Comparison of ENCODE assay signal across 8 cellular contexts in the genomic region with DNA sequence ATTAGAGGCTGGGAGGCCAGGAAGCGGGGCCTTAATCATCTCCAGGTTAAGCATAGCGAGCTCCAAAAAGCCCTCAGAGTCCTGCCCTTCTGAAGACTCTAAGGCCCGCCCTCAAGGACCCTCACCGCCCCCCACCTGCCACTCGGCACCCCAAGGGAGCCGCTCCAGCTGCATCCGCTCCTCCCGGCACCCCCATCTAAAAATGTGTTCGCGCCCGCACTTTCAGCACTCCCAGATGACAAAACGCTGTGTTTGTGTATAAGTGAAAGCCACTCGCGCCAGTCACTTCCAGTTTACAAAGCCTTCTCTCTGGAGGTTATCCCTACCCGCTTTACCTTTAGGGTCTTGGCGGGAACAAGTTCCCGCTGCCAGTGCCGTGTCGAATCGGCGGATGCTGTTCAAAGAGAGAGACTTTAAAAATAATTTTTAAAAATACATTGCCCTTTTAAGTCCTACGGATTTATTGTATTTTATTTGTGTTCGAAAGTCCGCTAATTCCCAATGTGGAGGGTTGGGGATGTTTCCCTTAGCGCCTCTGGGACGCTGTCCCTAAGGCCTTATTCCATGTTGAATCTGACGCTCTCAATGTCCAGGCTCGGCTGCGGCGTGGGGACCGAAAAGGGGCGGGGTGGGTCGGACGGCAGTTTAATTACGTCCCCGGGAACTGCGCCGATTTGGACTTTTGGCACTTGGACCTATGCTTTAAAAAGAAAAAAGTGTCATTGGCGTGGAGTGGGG.
DNase-seq lines count a peak whose midpoint lies in the region; ATAC-seq and TF ChIP-seq lines count a peak whose summit lies in the region.

A gene (minus strand): TSS at position 64 of the 738 bp plus-strand sequence. CDS start 900 bp downstream, outside the sequence.
A gene with protein sequence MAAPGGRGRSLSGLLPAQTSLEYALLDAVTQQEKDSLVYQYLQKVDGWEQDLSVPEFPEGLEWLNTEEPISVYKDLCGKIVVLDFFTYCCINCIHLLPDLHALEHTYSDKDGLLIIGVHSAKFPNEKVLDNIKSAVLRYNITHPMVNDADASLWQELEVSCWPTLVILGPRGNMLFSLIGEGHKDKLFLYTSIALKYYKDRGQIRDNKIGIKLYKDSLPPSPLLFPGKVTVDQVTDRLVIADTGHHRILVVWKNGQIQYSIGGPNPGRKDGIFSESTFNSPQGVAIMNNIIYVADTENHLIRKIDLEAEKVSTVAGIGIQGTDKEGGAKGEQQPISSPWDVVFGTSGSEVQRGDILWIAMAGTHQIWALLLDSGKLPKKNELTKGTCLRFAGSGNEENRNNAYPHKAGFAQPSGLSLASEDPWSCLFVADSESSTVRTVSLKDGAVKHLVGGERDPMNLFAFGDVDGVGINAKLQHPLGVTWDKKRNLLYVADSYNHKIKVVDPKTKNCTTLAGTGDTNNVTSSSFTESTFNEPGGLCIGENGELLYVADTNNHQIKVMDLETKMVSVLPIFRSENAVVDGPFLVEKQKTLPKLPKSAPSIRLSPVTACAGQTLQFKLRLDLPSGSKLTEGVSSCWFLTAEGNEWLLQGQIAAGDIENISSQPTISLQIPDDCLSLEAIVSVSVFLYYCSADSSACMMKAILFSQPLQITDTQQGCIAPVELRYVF (plus strand): TSS at position 643 of the 738 bp plus-strand sequence. CDS start 212 bp downstream, outside the sequence.

- DNase-seq in GM12864 (ENCODE audit: low read depth) (peak; percentile 65), NCI-H146 treated with DMSO at 0.1 percent for 48 hours (lab: John Stamatoyannopoulos, UW; ENCODE audit: unreplicated experiment) (peak; percentile 76), T1000 (lab: John Stamatoyannopoulos, UW) (peak; percentile 68), astrocyte of the hippocampus (ENCODE audit: low read depth, low spot score) (peak; percentile 89), hippocampal formation (lab: John Stamatoyannopoulos, UW) (peak; percentile 74 to 81), retinal pigment epithelial cell (ENCODE audit: low read depth) (peak; percentile 33)

- H3K4me3 ChIP-seq in GM12864 (ENCODE audit: low read depth, low read length), result peak within 1 kb of the TSS; percentile 100
- H3K4me3 ChIP-seq in retinal pigment epithelial cell (ENCODE audit: low read length), result peak within 1 kb of the TSS; percentile 87

- TF ChIP-seq CTCF in GM12864 (IDR thresholded peaks at IDR 0.05; ENCODE audit: low read depth, low read length, missing control alignments) (no peak), retinal pigment epithelial cell (conservative IDR thresholded peaks at IDR 0.05; ENCODE audit: low read depth, low read length) (no peak)

- ATAC-seq in HG02798 (IDR thresholded peaks at IDR 0.05; ENCODE audit: poor library complexity, unreplicated experiment), result peak; percentile 58
- ATAC-seq in GM18861 (IDR thresholded peaks at IDR 0.05; ENCODE audit: unreplicated experiment), result no peak

Comparison
In these comparisons a context has a peak if more than half of its experiments do, and no peak if none do; other contexts are left out.
1. DNase-seq: peak in every context shown above with its lines; median percentile 89 in astrocyte of the hippocampus; 78 in hippocampal formation; 76 in NCI-H146 treated with DMSO at 0.1 percent for 48 hours; 68 in T1000; 65 in GM12864; 33 in retinal pigment epithelial cell.